8 cellular contexts compared by ENCODE assay signal in genomic region chr7:27095050-27095896, GRCh38. TPM values are rescaled to one million over a fixed set of nuclear protein-coding genes. Genes with fewer than 3 reads are reported as not detected.
DNase-seq lines count a peak whose midpoint lies in the region; ATAC-seq and TF ChIP-seq lines count a peak whose summit lies in the region.

No MANE protein-coding gene starts in this region.

- H3K9ac ChIP-seq in adipocyte (ENCODE audit: low read length): peak overlapping the region; percentile 77

- H3K27ac Mint-ChIP-seq in mesothelial cell of epicardium: peak overlapping the region; percentile 100

- H3K4me1 ChIP-seq in adipocyte (ENCODE audit: control insufficient read depth, insufficient read depth, low read length): peaks cover 36% of the 10 kb centered on the region

- H3K36me3 ChIP-seq in adipocyte (ENCODE audit: control insufficient read depth, insufficient read depth, low read length, severe bottlenecking): no peaks in the 10 kb centered on the region

- peaks cover 68% of the 10 kb centered on the region for H3K4me1 Mint-ChIP-seq in mesothelial cell of epicardium

- in situ Hi-C loops in GM13977 (cut with MboI; ENCODE audit: low pct_unique_long_range_greater_than_20kb, low sequenced_read_pairs, unreplicated experiment): no loop called here

- H3K27me3 ChIP-seq in adipocyte (replicated peaks; ENCODE audit: control insufficient read depth, insufficient read depth, low read length): no peaks in the 10 kb centered on the region

- H3K4me3 Mint-ChIP-seq in mesothelial cell of epicardium: peak overlapping the region; percentile 98

- peak overlapping the region; percentile 94 for H3K4me3 ChIP-seq in adipocyte (ENCODE audit: low read length)

- ATAC-seq in HG03432 (IDR thresholded peaks at IDR 0.05; ENCODE audit: unreplicated experiment): peak; percentile 1
- ATAC-seq in GM18519 (IDR thresholded peaks at IDR 0.05; ENCODE audit: low FRiP score, unreplicated experiment): no peak

- no peaks in the 10 kb centered on the region for H3K27me3 Mint-ChIP-seq in mesothelial cell of epicardium (ENCODE audit: low read depth)

- no peak for TF ChIP-seq CTCF in GM13977 (IDR thresholded peaks at IDR 0.05; ENCODE audit: extremely low read depth, insufficient read depth, missing control alignments)
- no peak for TF ChIP-seq CTCF in mesothelial cell of epicardium (IDR thresholded peaks at IDR 0.05; ENCODE audit: unreplicated experiment)

- no peaks in the 10 kb centered on the region for H3K9me3 ChIP-seq in adipocyte (ENCODE audit: control insufficient read depth, low read length)

- H3K9me3 Mint-ChIP-seq in mesothelial cell of epicardium: no peaks in the 10 kb centered on the region

- DNase-seq in GM13977 (ENCODE audit: low spot score) (peak; percentile 15), adipocyte (ENCODE audit: low read depth) (no peak), mesothelial cell of epicardium (ENCODE audit: low spot score in 2 of 2, unreplicated experiment in 2 of 2) (no peak), EL (no peak), NCI-H345 treated with DMSO at 0.1 percent for 48 hours (lab: John Stamatoyannopoulos, UW; ENCODE audit: unreplicated experiment) (no peak)
- no peak for DNase-seq in effector CD8-positive, alpha-beta T cell (lab: John Stamatoyannopoulos, UW)

- peaks cover 10% of the 10 kb centered on the region for H3K36me3 Mint-ChIP-seq in mesothelial cell of epicardium

RNA-seq across cellular contexts. Expression of gene HOXA1, which starts 0.5 kb away (rescaled TPM):
- 13.7 to 14.6 TPM (median 14.0 TPM) in 3 replicates for total RNA-seq in mesothelial cell of epicardium

RNA-seq across cellular contexts. Expression of gene HOXA2, which starts 7.2 kb away (rescaled TPM):
- 30.3 to 33.9 TPM (median 30.8 TPM) in 3 replicates for total RNA-seq in mesothelial cell of epicardium

RNA-seq across cellular contexts. Expression of gene HOXA4, which starts 35.3 kb away (rescaled TPM):
- 51.0 to 55.9 TPM (median 54.7 TPM) in 3 replicates for total RNA-seq in mesothelial cell of epicardium

RNA-seq across cellular contexts. Expression of gene HOXA5, which starts 48.2 kb away (rescaled TPM):
- total RNA-seq in mesothelial cell of epicardium: 128 to 133 TPM (median 133 TPM) in 3 replicates

RNA-seq across cellular contexts. Expression of gene HOXA6, which starts 52.3 kb away (rescaled TPM):
- 43.7 to 45.6 TPM (median 44.4 TPM) in 3 replicates for total RNA-seq in mesothelial cell of epicardium
